Comparison of ENCODE assay signal across 1 cellular context in the genomic region with DNA sequence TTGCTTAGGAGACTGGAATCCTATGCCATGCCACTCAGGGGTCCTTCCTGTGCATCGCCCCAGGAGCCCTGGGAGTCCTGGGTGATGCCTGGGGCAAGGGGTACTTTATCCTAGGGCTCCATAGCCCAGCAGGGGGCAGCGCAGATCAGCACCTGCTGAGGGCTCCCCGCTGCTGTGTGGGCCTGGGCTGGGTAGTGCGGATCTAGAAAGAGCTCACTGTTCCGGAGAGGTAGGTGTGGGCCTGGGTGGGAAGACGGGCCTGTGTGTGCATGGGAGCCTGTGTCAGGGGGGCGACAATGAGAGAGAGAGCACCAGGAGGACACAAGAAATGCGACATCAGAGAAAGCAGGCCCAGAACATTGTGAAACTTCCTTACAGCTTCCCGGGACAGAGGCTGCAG.
TF ChIP-seq lines count a peak whose summit lies in the region.

No MANE protein-coding gene starts in this region.

TF ChIP-seq in GM23338, 12 proteins besides CTCF, POLR2A, EP300 and RAD21 (continued from another document):
- TF ChIP-seq, protein P1, sequence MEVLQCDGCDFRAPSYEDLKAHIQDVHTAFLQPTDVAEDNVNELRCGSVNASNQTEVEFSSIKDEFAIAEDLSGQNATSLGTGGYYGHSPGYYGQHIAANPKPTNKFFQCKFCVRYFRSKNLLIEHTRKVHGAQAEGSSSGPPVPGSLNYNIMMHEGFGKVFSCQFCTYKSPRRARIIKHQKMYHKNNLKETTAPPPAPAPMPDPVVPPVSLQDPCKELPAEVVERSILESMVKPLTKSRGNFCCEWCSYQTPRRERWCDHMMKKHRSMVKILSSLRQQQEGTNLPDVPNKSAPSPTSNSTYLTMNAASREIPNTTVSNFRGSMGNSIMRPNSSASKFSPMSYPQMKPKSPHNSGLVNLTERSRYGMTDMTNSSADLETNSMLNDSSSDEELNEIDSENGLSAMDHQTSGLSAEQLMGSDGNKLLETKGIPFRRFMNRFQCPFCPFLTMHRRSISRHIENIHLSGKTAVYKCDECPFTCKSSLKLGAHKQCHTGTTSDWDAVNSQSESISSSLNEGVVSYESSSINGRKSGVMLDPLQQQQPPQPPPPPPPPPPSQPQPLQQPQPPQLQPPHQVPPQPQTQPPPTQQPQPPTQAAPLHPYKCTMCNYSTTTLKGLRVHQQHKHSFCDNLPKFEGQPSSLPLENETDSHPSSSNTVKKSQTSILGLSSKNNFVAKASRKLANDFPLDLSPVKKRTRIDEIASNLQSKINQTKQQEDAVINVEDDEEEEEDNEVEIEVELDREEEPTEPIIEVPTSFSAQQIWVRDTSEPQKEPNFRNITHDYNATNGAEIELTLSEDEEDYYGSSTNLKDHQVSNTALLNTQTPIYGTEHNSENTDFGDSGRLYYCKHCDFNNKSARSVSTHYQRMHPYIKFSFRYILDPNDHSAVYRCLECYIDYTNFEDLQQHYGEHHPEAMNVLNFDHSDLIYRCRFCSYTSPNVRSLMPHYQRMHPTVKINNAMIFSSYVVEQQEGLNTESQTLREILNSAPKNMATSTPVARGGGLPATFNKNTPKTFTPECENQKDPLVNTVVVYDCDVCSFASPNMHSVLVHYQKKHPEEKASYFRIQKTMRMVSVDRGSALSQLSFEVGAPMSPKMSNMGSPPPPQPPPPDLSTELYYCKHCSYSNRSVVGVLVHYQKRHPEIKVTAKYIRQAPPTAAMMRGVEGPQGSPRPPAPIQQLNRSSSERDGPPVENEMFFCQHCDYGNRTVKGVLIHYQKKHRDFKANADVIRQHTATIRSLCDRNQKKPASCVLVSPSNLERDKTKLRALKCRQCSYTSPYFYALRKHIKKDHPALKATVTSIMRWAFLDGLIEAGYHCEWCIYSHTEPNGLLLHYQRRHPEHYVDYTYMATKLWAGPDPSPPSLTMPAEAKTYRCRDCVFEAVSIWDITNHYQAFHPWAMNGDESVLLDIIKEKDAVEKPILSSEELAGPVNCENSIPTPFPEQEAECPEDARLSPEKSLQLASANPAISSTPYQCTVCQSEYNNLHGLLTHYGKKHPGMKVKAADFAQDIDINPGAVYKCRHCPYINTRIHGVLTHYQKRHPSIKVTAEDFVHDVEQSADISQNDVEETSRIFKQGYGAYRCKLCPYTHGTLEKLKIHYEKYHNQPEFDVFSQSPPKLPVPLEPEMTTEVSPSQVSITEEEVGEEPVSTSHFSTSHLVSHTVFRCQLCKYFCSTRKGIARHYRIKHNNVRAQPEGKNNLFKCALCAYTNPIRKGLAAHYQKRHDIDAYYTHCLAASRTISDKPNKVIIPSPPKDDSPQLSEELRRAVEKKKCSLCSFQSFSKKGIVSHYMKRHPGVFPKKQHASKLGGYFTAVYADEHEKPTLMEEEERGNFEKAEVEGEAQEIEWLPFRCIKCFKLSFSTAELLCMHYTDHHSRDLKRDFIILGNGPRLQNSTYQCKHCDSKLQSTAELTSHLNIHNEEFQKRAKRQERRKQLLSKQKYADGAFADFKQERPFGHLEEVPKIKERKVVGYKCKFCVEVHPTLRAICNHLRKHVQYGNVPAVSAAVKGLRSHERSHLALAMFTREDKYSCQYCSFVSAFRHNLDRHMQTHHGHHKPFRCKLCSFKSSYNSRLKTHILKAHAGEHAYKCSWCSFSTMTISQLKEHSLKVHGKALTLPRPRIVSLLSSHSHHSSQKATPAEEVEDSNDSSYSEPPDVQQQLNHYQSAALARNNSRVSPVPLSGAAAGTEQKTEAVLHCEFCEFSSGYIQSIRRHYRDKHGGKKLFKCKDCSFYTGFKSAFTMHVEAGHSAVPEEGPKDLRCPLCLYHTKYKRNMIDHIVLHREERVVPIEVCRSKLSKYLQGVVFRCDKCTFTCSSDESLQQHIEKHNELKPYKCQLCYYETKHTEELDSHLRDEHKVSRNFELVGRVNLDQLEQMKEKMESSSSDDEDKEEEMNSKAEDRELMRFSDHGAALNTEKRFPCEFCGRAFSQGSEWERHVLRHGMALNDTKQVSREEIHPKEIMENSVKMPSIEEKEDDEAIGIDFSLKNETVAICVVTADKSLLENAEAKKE (CRISPR knock-in tag; IDR thresholded peaks at IDR 0.05): no peak
- TF ChIP-seq EZH2phosphoT487 (IDR thresholded peaks at IDR 0.05; ENCODE audit: unreplicated experiment): no peak
